In the genomic region with DNA sequence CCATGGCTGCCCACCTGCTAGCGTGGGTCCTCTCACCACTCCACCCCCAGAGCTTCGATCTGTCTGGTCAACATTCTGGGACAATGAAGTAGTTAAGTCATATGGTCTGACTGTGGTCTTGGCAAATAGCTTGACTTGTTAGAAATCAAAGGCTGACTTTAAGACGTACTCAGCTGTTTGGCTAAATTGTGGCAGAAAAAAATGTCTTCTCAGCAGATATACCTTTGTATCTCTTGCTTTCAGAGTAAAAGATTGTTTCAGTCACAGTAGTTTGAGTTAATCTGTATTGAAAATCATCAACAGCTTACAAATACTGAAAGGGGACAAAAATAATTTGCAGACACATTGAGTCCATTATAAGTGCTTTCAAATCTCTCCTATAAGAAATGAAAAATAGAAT, we compare ENCODE assay signal across 12 cellular contexts.
"Had no signal": no experiment of that assay in that cellular context is flagged by ENCODE, and none has a peak within 500 bp of the region (broad histone marks: within the 10 kb centered on the region; RNA-seq: fewer than 3 reads in every experiment).

No MANE protein-coding gene starts in this region.

- H3K27me3 ChIP-seq: cardiac muscle cell, gastrocnemius medialis, suprapubic skin had no signal

- H3K9me3 Mint-ChIP-seq: endodermal cell had no signal

- DNase-seq: activated CD8-positive, alpha-beta memory T cell treated with anti-CD3 and anti-CD28 coated beads, Interleukin-2, amount 50 U/mL, for 4 hours; activated naive CD4-positive, alpha-beta T cell treated with Interleukin-2 at 50 U/mL for 16 hours; endodermal cell; gastrocnemius medialis; left colon; midbrain; stimulated activated CD4-positive, alpha-beta T cell treated with anti-CD3 and anti-CD28 coated beads, Interleukin-4, amount 100 ng/mL, for 1 hour; stimulated activated naive CD4-positive, alpha-beta T cell treated with Interleukin-2 at 50 U/mL for 16 hours had no signal

- H3K9me3 ChIP-seq: gastrocnemius medialis, suprapubic skin had no signal

- H3K27ac ChIP-seq: cardiac muscle cell, gastrocnemius medialis, suprapubic skin had no signal

- H3K4me3 ChIP-seq: cardiac muscle cell, gastrocnemius medialis, lung, suprapubic skin had no signal

- H3K27ac Mint-ChIP-seq: endodermal cell, WTC11 had no signal

- H3K36me3 ChIP-seq: cardiac muscle cell, gastrocnemius medialis, suprapubic skin had no signal

- H3K36me3 Mint-ChIP-seq: WTC11 had no signal

- ATAC-seq: gastrocnemius medialis, left colon, WTC11 had no signal

- H3K4me3 Mint-ChIP-seq: endodermal cell, WTC11 had no signal
